14 cellular contexts compared by ENCODE assay signal in genomic region chr11:117945047-117945820, GRCh38. TPM values are rescaled to one million over a fixed set of nuclear protein-coding genes. Genes with fewer than 3 reads are reported as not detected.
A peak's percentile ranks its signal among the peaks of the same experiment; 100 is the strongest.
DNase-seq lines count a peak whose midpoint lies in the region; ATAC-seq, FAIRE-seq and TF ChIP-seq lines count a peak whose summit lies in the region.
"Had no signal": no experiment of that assay in that cellular context is flagged by ENCODE, and none has a peak within 500 bp of the region (broad histone marks: within the 10 kb centered on the region; RNA-seq: fewer than 3 reads in every experiment).

No MANE protein-coding gene starts in this region.

- H3K4me1 Mint-ChIP-seq in GM23338, result peaks cover 6% of the 10 kb centered on the region

- in situ Hi-C loops in K562 (cut with MboI), result loop anchor here (5.0 to 10.0 kb wide), 3 partner anchors 100 to 123 kb away; partner anchors contain the start of gene FXYD2

- H3K9ac ChIP-seq in K562 (ENCODE audit: insufficient read depth in 1 of 2, low read depth in 2 of 2, low read length in 2 of 2) (no peak overlapping the region), trophoblast cell (ENCODE audit: low read length) (no peak overlapping the region)

- peak; percentile 8 for DNase-seq in DMS 273 (lab: John Stamatoyannopoulos, UW; ENCODE audit: unreplicated experiment)
- DNase-seq in DMS 273 treated with DMSO at 0.1 percent for 48 hours (lab: John Stamatoyannopoulos, UW), result no peak
- DNase-seq in GM23338 (ENCODE audit: low spot score), result peak; percentile 58
- DNase-seq in K562 (ENCODE audit: extremely low read depth in 1 of 4, low spot score in 3 of 4), result no peak
- peak; percentile 45 for DNase-seq in osteoblast (ENCODE audit: insufficient read length, low spot score, missing footprints)
- no peak for DNase-seq in trophoblast cell
- no peak for DNase-seq in NCI-H1092 (lab: John Stamatoyannopoulos, UW)
- no peak for DNase-seq in NCI-H510A treated with DMSO at 0.1 percent for 48 hours (lab: John Stamatoyannopoulos, UW)
- DNase-seq: activated CD4-positive, alpha-beta T cell treated with anti-CD3 and anti-CD28 coated beads for 1 hour; DMS79 treated with DMSO at 0.1 percent for 48 hours; SHP77 treated with DMSO at 0.1 percent for 48 hours had no signal

- H3F3A ChIP-seq in GM23338 (replicated peaks; ENCODE audit: low read depth), result no peaks in the 10 kb centered on the region

- no peaks in the 10 kb centered on the region for H3K9me3 ChIP-seq in K562 (replicated peaks; ENCODE audit: control insufficient read depth, insufficient read depth, low read depth, low read length)
- no peaks in the 10 kb centered on the region for H3K9me3 ChIP-seq in osteoblast (ENCODE audit: low read depth, low read length)
- H3K9me3 ChIP-seq in trophoblast cell (ENCODE audit: insufficient read depth, low read depth, low read length), result no peaks in the 10 kb centered on the region

- no peak overlapping the region for H3K4me3 ChIP-seq in GM23338
- H3K4me3 ChIP-seq in K562, result no peak overlapping the region
- no peak overlapping the region for H3K4me3 ChIP-seq in osteoblast (ENCODE audit: insufficient read depth, low read length)
- no peak overlapping the region for H3K4me3 ChIP-seq in trophoblast cell (ENCODE audit: low read depth, low read length)

- no TSS peak for BruUV-seq in K562 (replicated peaks; lab: Mats Ljungman, UMichigan)

- no peaks in the 10 kb centered on the region for H3K27me3 Mint-ChIP-seq in GM23338 (ENCODE audit: insufficient read depth, low read depth, poor library complexity)

- no peak for TF ChIP-seq EP300 in K562 (IDR thresholded peaks at IDR 0.05; ENCODE audit: low read length)

- H2AFZ ChIP-seq in GM23338 (no peak overlapping the region), K562 (ENCODE audit: low read depth, low read length) (no peak overlapping the region), osteoblast (ENCODE audit: low read length) (no peak overlapping the region), trophoblast cell (ENCODE audit: insufficient read depth, low read length, poor library complexity) (no peak overlapping the region)

- H3K36me3 Mint-ChIP-seq in GM23338 (ENCODE audit: low read depth), result no peaks in the 10 kb centered on the region

- H3K4me3 Mint-ChIP-seq in GM23338, result no peak overlapping the region

- H3K9me3 Mint-ChIP-seq in GM23338, result no peaks in the 10 kb centered on the region
- H3K9me3 Mint-ChIP-seq: activated naive CD4-positive, alpha-beta T cell treated with anti-CD3 and anti-CD28 coated beads, Interleukin-2, amount 50 U/mL, for 72 hours had no signal

- H4K91ac ChIP-seq in trophoblast cell (ENCODE audit: low read depth, low read length), result no peak overlapping the region

- no peak overlapping the region for H3K4ac ChIP-seq in trophoblast cell (ENCODE audit: low read depth, low read length)

- 25% methylated on average over 7 of the region's 7 CpGs for WGBS in K562 (ENCODE audit: insufficient coverage, low coverage, missing lambda C conversion rate)
- WGBS in trophoblast cell (ENCODE audit: extremely low coverage, insufficient coverage, insufficient read length), result no CpG with 5 or more reads among the region's 7 CpGs

- H3K9me1 ChIP-seq in K562 (ENCODE audit: control insufficient read depth, insufficient read depth, low read length), result no peaks in the 10 kb centered on the region

- CTCF ChIA-PET in K562 (lab: Yijun Ruan, JAX; ENCODE audit: low intra/inter-chr PET ratio), result interaction anchor here (0.5 to 4.9 kb wide), 3 partner anchors 103 to 127 kb away, joined by 3 to 37 read pairs (median 25); no protein-coding TSS in a partner anchor

- no peak overlapping the region for H3K27ac Mint-ChIP-seq in GM23338

- no peak overlapping the region for H2BK5ac ChIP-seq in trophoblast cell (ENCODE audit: low read depth, low read length, poor library complexity)

- TF ChIP-seq CTCF in GM23338 (conservative IDR thresholded peaks at IDR 0.05; ENCODE audit: low read depth in 2 of 2) (peak; percentile 42 to 49), K562 (IDR thresholded peaks at IDR 0.05 in 2 of 3, conservative IDR thresholded peaks at IDR 0.05 in 1 of 3; ENCODE audit: insufficient read depth in 2 of 3, low read depth in 1 of 3, low read length in 3 of 3) (peak; percentile 21 to 34 (median 32); a peak in 3 of 6 replicates), osteoblast (IDR thresholded peaks at IDR 0.05; ENCODE audit: extremely low read depth, low read depth, low read length) (no peak)

- ATAC-seq in GM23338, result peak; percentile 33
- ATAC-seq in K562, result no peak
- ATAC-seq: sciatic nerve had no signal

- H3K4me2 ChIP-seq in GM23338, result no peak overlapping the region
- no peak overlapping the region for H3K4me2 ChIP-seq in K562 (ENCODE audit: insufficient read depth, low read length)
- H3K4me2 ChIP-seq in osteoblast (ENCODE audit: insufficient read depth, low read length), result no peak overlapping the region
- no peak overlapping the region for H3K4me2 ChIP-seq in trophoblast cell (ENCODE audit: low read length)

- FAIRE-seq in K562 (lab: Jason Lieb, UNC), result no peak

- H2AK5ac ChIP-seq in trophoblast cell (ENCODE audit: low read length), result no peak overlapping the region

- H2BK120ac ChIP-seq in trophoblast cell (ENCODE audit: insufficient read depth, low read length, poor library complexity), result no peak overlapping the region

- POLR2A ChIA-PET in K562 (lab: Yijun Ruan, JAX), result interaction anchor here (1.0 to 1.1 kb wide), 2 partner anchors 9 to 108 kb away, joined by 3 read pairs; no protein-coding TSS in a partner anchor

- H3K79me2 ChIP-seq in GM23338 (replicated peaks; ENCODE audit: insufficient read depth), result no peaks in the 10 kb centered on the region
- H3K79me2 ChIP-seq in K562 (ENCODE audit: control insufficient read depth, insufficient read depth, low read length), result no peaks in the 10 kb centered on the region
- no peaks in the 10 kb centered on the region for H3K79me2 ChIP-seq in osteoblast (ENCODE audit: insufficient read depth, low read length)
- no peaks in the 10 kb centered on the region for H3K79me2 ChIP-seq in trophoblast cell (ENCODE audit: control insufficient read depth, insufficient read depth, low read length, poor library complexity)

- no peak overlapping the region for H3K23ac ChIP-seq in trophoblast cell (ENCODE audit: low read length)

- H3K79me1 ChIP-seq in trophoblast cell (ENCODE audit: low read length), result no peaks in the 10 kb centered on the region

- no peak overlapping the region for H3K27ac ChIP-seq in GM23338 (ENCODE audit: low read depth)
- H3K27ac ChIP-seq in K562 (ENCODE audit: extremely low read depth, low read depth, low read length), result no peak overlapping the region
- H3K27ac ChIP-seq in osteoblast (ENCODE audit: low read depth, low read length), result no peak overlapping the region
- no peak overlapping the region for H3K27ac ChIP-seq in trophoblast cell (ENCODE audit: low read depth, low read length)
- H3K27ac ChIP-seq: 22Rv1 had no signal

- H2BK12ac ChIP-seq in trophoblast cell (ENCODE audit: low read length), result no peak overlapping the region

- no peaks in the 10 kb centered on the region for H4K20me1 ChIP-seq in GM23338 (replicated peaks; ENCODE audit: insufficient read depth)
- no peaks in the 10 kb centered on the region for H4K20me1 ChIP-seq in K562 (replicated peaks; ENCODE audit: control insufficient read depth, insufficient read depth, low read length)
- H4K20me1 ChIP-seq in osteoblast (ENCODE audit: insufficient read depth, low read length), result no peaks in the 10 kb centered on the region

- H3K4me1 ChIP-seq in GM23338 (ENCODE audit: insufficient read depth), result no peaks in the 10 kb centered on the region
- peaks cover 5 to 24% of the 10 kb centered on the region in 2 experiments; a peak in 4 of 5 replicates for H3K4me1 ChIP-seq in K562 (replicated peaks in 1 of 2; ENCODE audit: control insufficient read depth in 2 of 2, insufficient read depth in 2 of 2, low read length in 2 of 2)
- H3K4me1 ChIP-seq in osteoblast (ENCODE audit: insufficient read depth, low read length), result no peaks in the 10 kb centered on the region
- H3K4me1 ChIP-seq in trophoblast cell (ENCODE audit: control insufficient read depth in 1 of 2, insufficient read depth in 2 of 2, low read length in 2 of 2), result peaks cover 5 to 8% of the 10 kb centered on the region in 2 experiments

- H3K27me3 ChIP-seq in GM23338 (ENCODE audit: insufficient read depth) (no peaks in the 10 kb centered on the region), K562 (ENCODE audit: control insufficient read depth in 2 of 2, insufficient read depth in 2 of 2, low read length in 2 of 2) (no peaks in the 10 kb centered on the region), osteoblast (ENCODE audit: insufficient read depth, low read length) (no peaks in the 10 kb centered on the region), trophoblast cell (ENCODE audit: insufficient read depth, low read length) (no peaks in the 10 kb centered on the region)

- H3K18ac ChIP-seq in trophoblast cell (ENCODE audit: low read length), result no peak overlapping the region

- H4K8ac ChIP-seq in trophoblast cell (ENCODE audit: low read depth, low read length), result no peak overlapping the region

- no peak for TF ChIP-seq POLR2A in K562 (conservative IDR thresholded peaks at IDR 0.05)

- no peaks in the 10 kb centered on the region for H3K9me2 ChIP-seq in GM23338 (ENCODE audit: insufficient read depth)

- intact Hi-C loops in K562 (cut with micrococcal nuclease), result loop anchor here (5.0 to 10.0 kb wide), 3 partner anchors 33 to 520 kb away; partner anchors contain the start of gene SCN2B

- H3K14ac ChIP-seq in trophoblast cell (ENCODE audit: low read length), result no peak overlapping the region

- H4K12ac ChIP-seq in trophoblast cell (ENCODE audit: low read depth, low read length), result no peak overlapping the region

- TF ChIP-seq RAD21 in K562 (CRISPR knock-in tag; conservative IDR thresholded peaks at IDR 0.05 in 1 of 2, IDR thresholded peaks at IDR 0.05 in 1 of 2), result no peak

- H3K36me3 ChIP-seq in GM23338 (ENCODE audit: insufficient read depth) (no peaks in the 10 kb centered on the region), K562 (ENCODE audit: control insufficient read depth, insufficient read depth, low read length) (no peaks in the 10 kb centered on the region), osteoblast (ENCODE audit: insufficient read depth, low read length) (no peaks in the 10 kb centered on the region), trophoblast cell (ENCODE audit: control insufficient read depth in 1 of 2, insufficient read depth in 2 of 2, low read length in 2 of 2) (no peaks in the 10 kb centered on the region)

RNA-seq across cellular contexts. Expression of gene TMPRSS13, which starts 16.0 kb away (rescaled TPM):
- total RNA-seq in GM23338 (2014; rRNA removed; shearing (Covaris generic)), result 0.08 and 0.31 TPM in 2 replicates
- polyA plus RNA-seq in GM23338 (2016; fragmentation: Nextera tagmentation; extraction: Ambion mirVana) (0.10 TPM in 1 of 2 replicates, not detected in the other), K562 (2011; rRNA removed) (0.25 and 0.37 TPM in 2 replicates), K562 (2014; fragmentation: Illumina TruSeq; extraction: Trizol) (0.13 and 0.24 TPM in 2 replicates), K562 (2014; fragmentation: Nextera tagmentation; extraction: Ambion mirVana) (under 1 TPM; 0.11 to 0.13 TPM), K562 (2014; rRNA removed) (0.23 and 0.25 TPM in 2 replicates)
- 1.1 TPM in 2 replicates for total RNA-seq in K562 (2011; cell fraction: chromatin; rRNA removed; ENCODE audit: low replicate concordance)
- 0.33 and 0.66 TPM in 2 replicates for total RNA-seq in K562 (2011; cell fraction: nucleolus; rRNA removed)
- 0.46 and 0.59 TPM in 2 replicates for total RNA-seq in K562 (2011; cell fraction: nucleoplasm; rRNA removed)
- total RNA-seq in K562 (2014; rRNA removed) (0.08 and 0.27 TPM in 2 replicates), K562 (2014; rRNA removed; fragmentation: Illumina TruSeq; extraction: Trizol) (0.15 TPM in 1 of 2 replicates, not detected in the other), K562 (2015; rRNA removed; fragmentation: Illumina TruSeq; extraction: Trizol) (0.14 and 0.19 TPM in 2 replicates), K562 (2021) (0.29 and 0.34 TPM in 2 replicates), osteoblast (not detected in 2 replicates)
- polyA plus RNA-seq in K562 (2011; cell fraction: cytosol; rRNA removed), result 0.24 and 0.46 TPM in 2 replicates
- 1.2 and 1.7 TPM in 2 replicates for polyA plus RNA-seq in K562 (2011; cell fraction: nucleus; rRNA removed)
- polyA plus RNA-seq in K562 (2012), result 0.29 and 0.48 TPM in 2 replicates
- 0.21 TPM in 2 replicates for polyA minus RNA-seq in K562 (2011; rRNA and poly(A)+ RNA removed)
- 0.48 TPM in 1 of 2 replicates, not detected in the other for polyA minus RNA-seq in K562 (2011; cell fraction: cytosol; rRNA and poly(A)+ RNA removed)
- 0.40 and 0.44 TPM in 2 replicates for polyA minus RNA-seq in K562 (2011; cell fraction: nucleus; rRNA and poly(A)+ RNA removed)
- polyA plus RNA-seq in trophoblast cell (2013), result 4.0 and 4.1 TPM in 2 replicates

RNA-seq across cellular contexts. Expression of gene IL10RA, which starts 41.0 kb away (rescaled TPM):
- total RNA-seq in GM23338 (2014; rRNA removed; shearing (Covaris generic)), result 0.10 and 0.23 TPM in 2 replicates
- polyA plus RNA-seq in GM23338 (2016; fragmentation: Nextera tagmentation; extraction: Ambion mirVana), result not detected in 2 replicates
- 33.8 and 58.3 TPM in 2 replicates for total RNA-seq in K562 (2011; cell fraction: chromatin; rRNA removed; ENCODE audit: low replicate concordance)
- total RNA-seq in K562 (2011; cell fraction: nucleolus; rRNA removed), result 34.2 and 42.5 TPM in 2 replicates
- total RNA-seq in K562 (2011; cell fraction: nucleoplasm; rRNA removed), result 41.9 and 43.4 TPM in 2 replicates
- total RNA-seq in K562 (2014; rRNA removed), result 2.9 and 3.5 TPM in 2 replicates
- 2.0 and 2.9 TPM in 2 replicates for total RNA-seq in K562 (2014; rRNA removed; fragmentation: Illumina TruSeq; extraction: Trizol)
- 1.4 and 2.1 TPM in 2 replicates for total RNA-seq in K562 (2015; rRNA removed; fragmentation: Illumina TruSeq; extraction: Trizol)
- total RNA-seq in K562 (2021), result 4.6 and 4.9 TPM in 2 replicates
- polyA plus RNA-seq in K562 (2011; rRNA removed), result 15.4 and 17.3 TPM in 2 replicates
- 9.1 and 23.9 TPM in 2 replicates for polyA plus RNA-seq in K562 (2011; cell fraction: cytosol; rRNA removed)
- polyA plus RNA-seq in K562 (2011; cell fraction: nucleus; rRNA removed), result 18.2 and 38.1 TPM in 2 replicates
- 3.8 and 12.5 TPM in 2 replicates for polyA plus RNA-seq in K562 (2012)
- 4.0 and 4.5 TPM in 2 replicates for polyA plus RNA-seq in K562 (2014; fragmentation: Illumina TruSeq; extraction: Trizol)
- under 1 TPM; 0.17 to 0.48 TPM for polyA plus RNA-seq in K562 (2014; fragmentation: Nextera tagmentation; extraction: Ambion mirVana)
- 2.7 and 3.6 TPM in 2 replicates for polyA plus RNA-seq in K562 (2014; rRNA removed)
- 19.8 and 20.3 TPM in 2 replicates for polyA minus RNA-seq in K562 (2011; rRNA and poly(A)+ RNA removed)
- polyA minus RNA-seq in K562 (2011; cell fraction: cytosol; rRNA and poly(A)+ RNA removed), result 7.5 and 11.4 TPM in 2 replicates
- 24.1 and 28.3 TPM in 2 replicates for polyA minus RNA-seq in K562 (2011; cell fraction: nucleus; rRNA and poly(A)+ RNA removed)
- total RNA-seq in osteoblast, result 1.1 TPM in 1 of 2 replicates, not detected in the other
- polyA plus RNA-seq in trophoblast cell (2013), result 0.08 and 0.24 TPM in 2 replicates

Comparison
In these comparisons a context has a peak if more than half of its experiments do, and no peak if none do; other contexts are left out.
1. DNase-seq: peak in DMS 273 (single experiment), GM23338 (single experiment) and osteoblast (single experiment); none in DMS 273 treated with DMSO at 0.1 percent for 48 hours (single experiment), K562 (0 of 4), trophoblast cell (0 of 2), NCI-H1092 (single experiment) and NCI-H510A treated with DMSO at 0.1 percent for 48 hours (single experiment).